Comparison of ENCODE assay signal across 16 cellular contexts in genomic region chr2:164782323-164782722, GRCh38. TPM values are rescaled to one million over a fixed set of nuclear protein-coding genes. Genes with fewer than 3 reads are reported as not detected.
DNase-seq lines count a peak whose midpoint lies in the region; ATAC-seq and TF ChIP-seq lines count a peak whose summit lies in the region.
"Had no signal": no experiment of that assay in that cellular context is flagged by ENCODE, and none has a peak within 500 bp of the region (broad histone marks: within the 10 kb centered on the region; RNA-seq: fewer than 3 reads in every experiment).

No MANE protein-coding gene starts in this region.

- H3K9me3 ChIP-seq in SK-N-MC (ENCODE audit: low read depth, low read length) (no peaks in the 10 kb centered on the region), left lung (no peaks in the 10 kb centered on the region), thoracic aorta (no peaks in the 10 kb centered on the region)
- H3K9me3 ChIP-seq: SJCRH30 had no signal

- peak overlapping the region; percentile 6 for H3K9ac ChIP-seq in SK-N-MC (ENCODE audit: insufficient read length)

- peak overlapping the region; percentile 50; the same call in 1 of the 2 replicates for H3K27ac ChIP-seq in SK-N-MC
- peak overlapping the region; percentile 35 to 40 for H3K27ac ChIP-seq in left lung
- peak overlapping the region; percentile 14 to 57 for H3K27ac ChIP-seq in thoracic aorta
- H3K27ac ChIP-seq: epithelial cell of prostate, SJCRH30, VCaP had no signal

- intact Hi-C loops in left lung (cut with DNase I), result no loop called here

- H3K4me3 ChIP-seq in SK-N-MC (no peak overlapping the region), left lung (no peak overlapping the region), thoracic aorta (no peak overlapping the region)
- H3K4me3 ChIP-seq: SJCRH30 had no signal

- DNase-seq in SK-N-MC (ENCODE audit: low read depth, low spot score) (peak; percentile 72), fibroblast of gingiva (ENCODE audit: low read depth) (peak; percentile 82), left lung (no peak), thoracic aorta (ENCODE audit: low spot score) (no peak), GF-D8 (lab: John Stamatoyannopoulos, UW) (no peak), hippocampal formation (lab: John Stamatoyannopoulos, UW) (no peak)
- DNase-seq: CD4-positive, alpha-beta T cell; central memory CD4-positive, alpha-beta T cell; SJCRH30; stimulated activated CD4-positive, alpha-beta T cell treated with anti-CD3 and anti-CD28 coated beads, Interleukin-4, amount 100 ng/mL, for 1 hour had no signal

- TF ChIP-seq CTCF in left lung (IDR thresholded peaks at IDR 0.05), result no peak
- TF ChIP-seq CTCF in thoracic aorta (IDR thresholded peaks at IDR 0.05), result no peak

- H3K27me3 ChIP-seq in left lung (no peaks in the 10 kb centered on the region), thoracic aorta (replicated peaks; ENCODE audit: insufficient read depth) (no peaks in the 10 kb centered on the region)
- H3K27me3 ChIP-seq: SJCRH30 had no signal

- H3K4me1 ChIP-seq in left lung (peaks cover 28 to 38% of the 10 kb centered on the region in 2 donors), thoracic aorta (ENCODE audit: control insufficient read depth in 1 of 2, low read depth in 2 of 2) (peaks cover 38 to 76% of the 10 kb centered on the region in 2 donors)
- H3K4me1 ChIP-seq: SJCRH30 had no signal

- H3K36me3 ChIP-seq in SK-N-MC (ENCODE audit: insufficient read depth, low read length) (no peaks in the 10 kb centered on the region), left lung (no peaks in the 10 kb centered on the region), thoracic aorta (no peaks in the 10 kb centered on the region)
- H3K36me3 ChIP-seq: SJCRH30 had no signal

- ATAC-seq in left lung (peak; percentile 62), thoracic aorta (ENCODE audit: insufficient number of reproducible peaks, low FRiP score, low read depth) (no peak), HG03571 (IDR thresholded peaks at IDR 0.05; ENCODE audit: unreplicated experiment) (no peak), GM19023 (IDR thresholded peaks at IDR 0.05; ENCODE audit: unreplicated experiment) (no peak)
- ATAC-seq: stimulated activated effector memory CD8-positive, alpha-beta T cell treated with anti-CD3 and anti-CD28 coated beads, Interleukin-12 subunit alpha, Interleukin-12 subunit beta, amount 100 ng/mL, for 72 hours had no signal

RNA-seq across cellular contexts. Expression of gene COBLL1, which starts 59.3 kb away (rescaled TPM):
- total RNA-seq in left lung, result 10 to 100 TPM; 65.0 to 74.8 TPM
- total RNA-seq in thoracic aorta, result 10 to 100 TPM; 62.0 to 64.6 TPM
- total RNA-seq: G401 had no signal

Comparison
In these comparisons a context has a peak if more than half of its experiments do, and no peak if none do; other contexts are left out.
1. DNase-seq: peak in SK-N-MC (single experiment) and fibroblast of gingiva (single experiment); none in left lung (0 of 2), thoracic aorta (single experiment), GF-D8 (single experiment) and hippocampal formation (0 of 2).
2. Peak in every context shown above with its lines, with median percentiles within 50 percentile points of each other: H3K27ac ChIP-seq.